Comparison of ENCODE assay signal across 8 cellular contexts in genomic region chr2:158745067-158745865, GRCh38. TPM values are rescaled to one million over a fixed set of nuclear protein-coding genes. Genes with fewer than 3 reads are reported as not detected.
A peak's percentile ranks its signal among the peaks of the same experiment; 100 is the strongest.
DNase-seq lines count a peak whose midpoint lies in the region; ATAC-seq and TF ChIP-seq lines count a peak whose summit lies in the region.

No MANE protein-coding gene starts in this region.

- H3K27me3 Mint-ChIP-seq in CD8-positive, alpha-beta T cell (ENCODE audit: low read depth), result peaks cover 29% of the 10 kb centered on the region
- H3K27me3 Mint-ChIP-seq in chondrocyte (ENCODE audit: low read depth), result peaks cover 13% of the 10 kb centered on the region
- peaks cover 20 to 21% of the 10 kb centered on the region in 2 donors for H3K27me3 Mint-ChIP-seq in stimulated activated naive B cell treated with anti-CD40 and anti-IgM and Interleukin-4, amounts not matched to agents 10 μg/mL and 1 μg/mL and 100 μg/mL, for 72 hours

- H2AFZ ChIP-seq in KMS-11 (ENCODE audit: low read depth), result no peak overlapping the region

- no peaks in the 10 kb centered on the region for H3K9me3 Mint-ChIP-seq in CD8-positive, alpha-beta T cell
- no peaks in the 10 kb centered on the region for H3K9me3 Mint-ChIP-seq in chondrocyte (ENCODE audit: low read depth)
- H3K9me3 Mint-ChIP-seq in stimulated activated naive B cell treated with anti-CD40 and anti-IgM and Interleukin-4, amounts not matched to agents 10 μg/mL and 1 μg/mL and 100 μg/mL, for 72 hours, result no peaks in the 10 kb centered on the region

- no peaks in the 10 kb centered on the region for H3K9me3 ChIP-seq in CD8-positive, alpha-beta T cell (ENCODE audit: low read length)
- no peaks in the 10 kb centered on the region for H3K9me3 ChIP-seq in MG63

- no peak overlapping the region for H3K9ac ChIP-seq in KMS-11

- no peak overlapping the region for H3K4me3 Mint-ChIP-seq in CD8-positive, alpha-beta T cell
- no peak overlapping the region for H3K4me3 Mint-ChIP-seq in chondrocyte (ENCODE audit: unreplicated experiment)
- no peak overlapping the region for H3K4me3 Mint-ChIP-seq in stimulated activated naive B cell treated with anti-CD40 and anti-IgM and Interleukin-4, amounts not matched to agents 10 μg/mL and 1 μg/mL and 100 μg/mL, for 72 hours

- intact Hi-C loops in CD8-positive, alpha-beta T cell (cut with DNase I, micrococcal nuclease), result loop anchor here (2.0 to 5.0 kb wide), 2 partner anchors 288 to 722 kb away; partner anchors contain the start of genes CCDC148 (in 1 of the 2) and PKP4 (in 1 of the 2)
- intact Hi-C loops in left colon (cut with DNase I, micrococcal nuclease), result loop anchor here (5.0 to 10.0 kb wide), 2 partner anchors 288 to 710 kb away; partner anchors contain the start of genes CCDC148 (in 1 of the 2) and PKP4 (in 1 of the 2)

- H4K20me1 ChIP-seq in KMS-11 (ENCODE audit: insufficient read depth), result no peaks in the 10 kb centered on the region

- H3K4me1 ChIP-seq in CD8-positive, alpha-beta T cell (ENCODE audit: insufficient read depth, low read length), result no peaks in the 10 kb centered on the region
- H3K4me1 ChIP-seq in KMS-11 (ENCODE audit: low read depth, poor library complexity, severe bottlenecking), result no peaks in the 10 kb centered on the region

- peak in 4 of 7 experiments; percentile 18 to 53 (median 32) for DNase-seq in CD8-positive, alpha-beta T cell
- DNase-seq in SHP77 (lab: John Stamatoyannopoulos, UW), result peak; percentile 12 to 26
- DNase-seq in chondrocyte (ENCODE audit: low spot score), result no peak
- DNase-seq in left colon, result peak in 1 of 2 donors; percentile 63
- DNase-seq in stimulated activated naive B cell treated with anti-CD40 and anti-IgM and Interleukin-4, amounts not matched to agents 10 μg/mL and 1 μg/mL and 100 μg/mL, for 72 hours, result no peak
- DNase-seq in MG63, result no peak

- CTCF ChIA-PET in CD8-positive, alpha-beta T cell (lab: Charles Lee), result interaction anchor here (0.6 to 7.1 kb wide), 14 partner anchors 8 to 1443 kb away, joined by 3 to 78 read pairs (median 5); no protein-coding TSS in a partner anchor

- H3K79me2 ChIP-seq in KMS-11 (ENCODE audit: insufficient read depth, low read depth), result no peaks in the 10 kb centered on the region

- no peak for TF ChIP-seq CTCF in CD8-positive, alpha-beta T cell (IDR thresholded peaks at IDR 0.05)
- TF ChIP-seq CTCF in KMS-11 (conservative IDR thresholded peaks at IDR 0.05; ENCODE audit: low read depth, low read length) (peak; percentile 75), chondrocyte (IDR thresholded peaks at IDR 0.05) (peak; percentile 85)

- peak; percentile 46 for ATAC-seq in CD8-positive, alpha-beta T cell
- ATAC-seq in GM19397 (IDR thresholded peaks at IDR 0.05; ENCODE audit: unreplicated experiment), result peak; percentile 49
- peak; percentile 64 for ATAC-seq in left colon
- ATAC-seq in stimulated activated naive B cell treated with anti-CD40 and anti-IgM and Interleukin-4, amounts not matched to agents 10 μg/mL and 1 μg/mL and 100 μg/mL, for 72 hours (replicated peaks), result peak; percentile 85 to 88

- H3K27me3 ChIP-seq in CD8-positive, alpha-beta T cell (ENCODE audit: insufficient read depth, low read length), result no peaks in the 10 kb centered on the region
- H3K27me3 ChIP-seq in KMS-11 (ENCODE audit: insufficient read depth, low read depth) (no peaks in the 10 kb centered on the region), MG63 (peaks cover 3% of the 10 kb centered on the region; the same call in 1 of the 2 replicates)

- H3K36me3 ChIP-seq in CD8-positive, alpha-beta T cell (ENCODE audit: insufficient read depth, low read length), result no peaks in the 10 kb centered on the region
- H3K36me3 ChIP-seq in KMS-11 (ENCODE audit: insufficient read depth), result no peaks in the 10 kb centered on the region
- no peaks in the 10 kb centered on the region for H3K36me3 ChIP-seq in MG63

- H3K36me3 Mint-ChIP-seq in CD8-positive, alpha-beta T cell, result no peaks in the 10 kb centered on the region
- H3K36me3 Mint-ChIP-seq in chondrocyte (ENCODE audit: low read depth), result no peaks in the 10 kb centered on the region
- H3K36me3 Mint-ChIP-seq in stimulated activated naive B cell treated with anti-CD40 and anti-IgM and Interleukin-4, amounts not matched to agents 10 μg/mL and 1 μg/mL and 100 μg/mL, for 72 hours, result no peaks in the 10 kb centered on the region

- H3K4me3 ChIP-seq in CD8-positive, alpha-beta T cell (ENCODE audit: low read depth, low read length), result no peak overlapping the region
- H3K4me3 ChIP-seq in KMS-11 (IDR thresholded peaks at IDR 0.05; ENCODE audit: insufficient read depth, low read depth, low read length) (no peak overlapping the region), MG63 (no peak overlapping the region)

- H3K27ac ChIP-seq in CD8-positive, alpha-beta T cell (ENCODE audit: low read depth, low read length), result no peak overlapping the region
- no peak overlapping the region for H3K27ac ChIP-seq in KMS-11

- H3K4me1 Mint-ChIP-seq in CD8-positive, alpha-beta T cell (ENCODE audit: low read depth), result no peaks in the 10 kb centered on the region
- H3K4me1 Mint-ChIP-seq in chondrocyte (ENCODE audit: low read depth), result peaks cover 18% of the 10 kb centered on the region
- peaks cover 7 to 16% of the 10 kb centered on the region in 2 donors for H3K4me1 Mint-ChIP-seq in stimulated activated naive B cell treated with anti-CD40 and anti-IgM and Interleukin-4, amounts not matched to agents 10 μg/mL and 1 μg/mL and 100 μg/mL, for 72 hours

- H3K4me2 ChIP-seq in KMS-11, result no peak overlapping the region

- H3K27ac Mint-ChIP-seq in CD8-positive, alpha-beta T cell, result no peak overlapping the region
- H3K27ac Mint-ChIP-seq in chondrocyte (ENCODE audit: unreplicated experiment), result no peak overlapping the region
- no peak overlapping the region for H3K27ac Mint-ChIP-seq in stimulated activated naive B cell treated with anti-CD40 and anti-IgM and Interleukin-4, amounts not matched to agents 10 μg/mL and 1 μg/mL and 100 μg/mL, for 72 hours

- POLR2A ChIA-PET in CD8-positive, alpha-beta T cell (lab: Charles Lee), result no interaction called here

RNA-seq across cellular contexts. Expression of gene DAPL1, which starts 49.9 kb away (rescaled TPM):
- not detected for total RNA-seq in CD8-positive, alpha-beta T cell
- total RNA-seq in chondrocyte, result 0.57 to 1.4 TPM in 2 of 3 replicates, not detected in the other
- not detected for total RNA-seq in left colon
- total RNA-seq in MG63 (2014; rRNA removed; shearing (Covaris generic); ENCODE audit: low replicate concordance), result not detected in 2 replicates

Comparison
In these comparisons a context has a peak if more than half of its experiments do, and no peak if none do; other contexts are left out.
1. DNase-seq: peak in CD8-positive, alpha-beta T cell (4 of 7) and SHP77 (2 of 2); none in chondrocyte (single experiment), stimulated activated naive B cell treated with anti-CD40 and anti-IgM and Interleukin-4, amounts not matched to agents 10 μg/mL and 1 μg/mL and 100 μg/mL, for 72 hours (single experiment) and MG63 (single experiment).
2. Peak in every context shown above with its lines, with median percentiles within 50 percentile points of each other: ATAC-seq.